Comparison of ENCODE assay signal across 20 cellular contexts in the genomic region with DNA sequence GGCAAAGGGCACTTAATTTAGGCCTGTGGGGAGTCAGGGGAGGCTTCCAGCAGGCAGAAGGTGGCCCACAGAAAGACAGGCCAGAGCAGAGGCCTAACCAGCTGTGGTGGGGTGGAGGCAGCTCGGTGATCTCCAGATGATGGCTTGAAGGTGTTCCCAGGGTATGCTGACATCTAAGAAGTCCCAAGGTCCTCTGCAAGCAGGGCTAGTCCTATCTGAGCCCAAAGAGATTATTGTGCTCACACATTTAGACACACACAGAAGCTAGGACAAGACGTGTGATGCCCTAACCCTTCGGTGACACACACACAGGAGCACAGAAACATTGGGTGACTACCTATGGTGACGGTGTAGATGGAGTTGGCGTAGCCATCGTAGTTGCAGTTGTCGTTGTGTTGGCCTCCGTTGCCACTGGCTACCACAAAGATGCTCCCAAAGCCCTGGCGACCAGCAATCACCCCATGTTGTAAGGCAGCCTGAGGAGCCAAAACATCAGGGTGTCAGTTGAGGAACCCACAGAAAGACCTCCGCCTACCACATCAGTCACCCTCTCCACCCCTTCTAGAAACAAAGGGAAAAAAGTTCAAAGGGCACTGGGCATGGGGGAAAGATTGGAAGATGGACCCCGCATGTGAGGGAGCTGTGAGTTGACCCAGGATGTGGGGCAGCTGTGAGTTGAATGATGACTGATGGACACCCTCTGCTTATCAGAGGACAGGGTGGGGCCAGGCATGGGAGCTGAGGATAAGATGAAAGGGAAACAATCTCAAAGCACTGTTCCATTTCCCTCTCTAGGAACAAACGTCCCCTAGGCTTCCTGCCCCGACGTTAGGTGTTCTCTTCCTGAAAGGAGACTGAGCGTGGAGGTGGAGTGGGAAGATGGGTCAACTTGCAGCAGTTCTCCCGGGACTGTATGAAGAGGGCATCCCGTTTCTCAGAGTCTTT. TPM values are rescaled to one million over a fixed set of nuclear protein-coding genes. Genes with fewer than 3 reads are reported as not detected.
DNase-seq lines count a peak whose midpoint lies in the region; ATAC-seq, FAIRE-seq and TF ChIP-seq lines count a peak whose summit lies in the region.
"Had no signal": no experiment of that assay in that cellular context is flagged by ENCODE, and none has a peak within 500 bp of the region (broad histone marks: within the 10 kb centered on the region; RNA-seq: fewer than 3 reads in every experiment).

No MANE protein-coding gene starts in this region.

- intact Hi-C loops in Right ventricle myocardium inferior (cut with DNase I) = loop anchor here (2.0 kb wide), 1 partner anchor 115 kb away; no protein-coding TSS in a partner anchor
- intact Hi-C loops in uterus (cut with DNase I; ENCODE audit: low total_unique reads) = loop anchor here (10.0 kb wide), 1 partner anchor 429 kb away; a partner anchor contains a TSS
- intact Hi-C loops in HepG2 (cut with micrococcal nuclease; ENCODE audit: unreplicated experiment) = loop anchor here (10.0 kb wide), 1 partner anchor 119 kb away; no protein-coding TSS in a partner anchor

- CTCF ChIA-PET in WTC11 (lab: Charles Lee) (interaction anchor here (6.2 kb wide), 1 partner anchor 45 kb away, joined by 68 read pairs; a partner anchor contains a TSS), HepG2 (lab: Yijun Ruan, JAX; ENCODE audit: low intra/inter-chr PET ratio, low total read pairs) (no interaction called here)

- H3K4me2 ChIP-seq in neuronal stem cell (ENCODE audit: insufficient read depth, low read length, poor library complexity, severe bottlenecking) (no peak overlapping the region), HepG2 (ENCODE audit: low read depth, low read length) (no peak overlapping the region)

- H3K4me3 ChIP-seq in cardiac muscle cell = no peak overlapping the region
- no peak overlapping the region for H3K4me3 ChIP-seq in neuronal stem cell (ENCODE audit: low read length in 2 of 2)
- H3K4me3 ChIP-seq in uterus = no peak overlapping the region
- H3K4me3 ChIP-seq in HepG2 (replicated peaks in 1 of 3; ENCODE audit: insufficient read depth in 1 of 3, low read depth in 2 of 3, low read length in 3 of 3) = no peak overlapping the region

- no peak for DNase-seq in cardiac muscle cell (ENCODE audit: low read depth in 1 of 2, low spot score in 1 of 2)
- no peak for DNase-seq in Right ventricle myocardium inferior (ENCODE audit: missing footprints)
- DNase-seq in neuronal stem cell (ENCODE audit: low spot score) = no peak
- DNase-seq in uterus = peak in 1 of 2 donors; percentile 20
- DNase-seq in WTC11 (ENCODE audit: low spot score) = no peak
- DNase-seq in HepG2 (ENCODE audit: low spot score) = no peak
- DNase-seq in DMS 273 treated with DMSO at 0.1 percent for 48 hours (lab: John Stamatoyannopoulos, UW) = no peak
- DNase-seq: activated CD4-positive, CD25-positive, alpha-beta regulatory T cell; activated CD8-positive, alpha-beta memory T cell treated with anti-CD3 and anti-CD28 coated beads, Interleukin-2, amount 10 ng/mL, durations not matched to agents 7 days and 5 days; COR-L47; H9; mammary epithelial cell; NCI-H1105 treated with DMSO at 0.1 percent for 48 hours; NCI-H2171; NCI-H748 treated with DMSO at 0.1 percent for 48 hours; stimulated activated CD4-positive, alpha-beta T cell treated with anti-CD3 and anti-CD28 coated beads, Interleukin-4, amount 100 ng/mL, for 4 hours had no signal

- POLR2A ChIA-PET in WTC11 (lab: Charles Lee) (no interaction called here), HepG2 (lab: Yijun Ruan, JAX) (interaction anchor here (0.6 kb wide), 1 partner anchor 57 kb away, joined by 4 read pairs; no protein-coding TSS in a partner anchor)

- no peak for TF ChIP-seq RAD21 in HepG2 (CRISPR knock-in tag; IDR thresholded peaks at IDR 0.05)

- H3K36me3 Mint-ChIP-seq in WTC11 = peaks cover 8% of the 10 kb centered on the region; the same call in 1 of the 2 replicates

- H3K4me1 Mint-ChIP-seq in WTC11 = peaks cover 3% of the 10 kb centered on the region; the same call in 1 of the 2 replicates

- no peaks in the 10 kb centered on the region for H3K27me3 ChIP-seq in cardiac muscle cell
- no peaks in the 10 kb centered on the region for H3K27me3 ChIP-seq in neuronal stem cell (ENCODE audit: control insufficient read depth in 3 of 3, insufficient read depth in 3 of 3, low read depth in 1 of 3, low read length in 3 of 3)
- H3K27me3 ChIP-seq in uterus = no peaks in the 10 kb centered on the region
- no peaks in the 10 kb centered on the region for H3K27me3 ChIP-seq in HepG2 (ENCODE audit: control insufficient read depth in 1 of 2, insufficient read depth in 2 of 2, low read length in 2 of 2)
- H3K27me3 ChIP-seq: neutrophil had no signal

- no peaks in the 10 kb centered on the region for H3K9me3 Mint-ChIP-seq in WTC11
- H3K9me3 Mint-ChIP-seq: H9 had no signal

- H2AK5ac ChIP-seq in neuronal stem cell (ENCODE audit: low read depth, low read length) = no peak overlapping the region

- no peak overlapping the region for H4K91ac ChIP-seq in neuronal stem cell (ENCODE audit: low read depth, low read length, poor library complexity)

- WGBS in neuronal stem cell (ENCODE audit: extremely low coverage in 2 of 2, insufficient read length in 2 of 2, insufficient replicate concordance in 1 of 2), 2 donors = no CpG with 5 or more reads among the region's 17 CpGs
- 85% methylated on average over 15 of the region's 17 CpGs for WGBS in HepG2 (ENCODE audit: low lambda C conversion rate)

- H4K20me1 ChIP-seq in HepG2 (ENCODE audit: insufficient read depth, low read length) = no peaks in the 10 kb centered on the region

- in situ Hi-C loops in HepG2 (cut with HindIII; ENCODE audit: extremely low pct_ligation_motif_present, low pct_unique_long_range_greater_than_20kb) = loop anchor here (5.0 kb wide), 1 partner anchor 42 kb away; no protein-coding TSS in a partner anchor

- no peaks in the 10 kb centered on the region for H3K9me3 ChIP-seq in cardiac muscle cell (ENCODE audit: low read depth)
- no peaks in the 10 kb centered on the region for H3K9me3 ChIP-seq in neuronal stem cell (replicated peaks in 1 of 2; ENCODE audit: control insufficient read depth in 2 of 2, insufficient read depth in 1 of 2, low read depth in 1 of 2, low read length in 2 of 2)
- H3K9me3 ChIP-seq in uterus = no peaks in the 10 kb centered on the region
- H3K9me3 ChIP-seq in HepG2 (ENCODE audit: low read length) = no peaks in the 10 kb centered on the region
- H3K9me3 ChIP-seq: neutrophil had no signal

- no peaks in the 10 kb centered on the region for H3K79me2 ChIP-seq in HepG2 (ENCODE audit: insufficient read depth, low read length)

- no peak overlapping the region for H3K27ac Mint-ChIP-seq in WTC11
- H3K27ac Mint-ChIP-seq: activated CD8-positive, alpha-beta memory T cell treated with anti-CD3 and anti-CD28 coated beads, Interleukin-2, amount 10 ng/mL, durations not matched to agents 7 days and 5 days had no signal

- H3K4me1 ChIP-seq in cardiac muscle cell (ENCODE audit: low read depth) (peaks cover 27% of the 10 kb centered on the region), neuronal stem cell (ENCODE audit: control insufficient read depth in 2 of 2, insufficient read depth in 1 of 2, low read depth in 1 of 2, low read length in 2 of 2) (peaks cover 0 to 7% of the 10 kb centered on the region in 2 donors), uterus (peaks cover 27 to 35% of the 10 kb centered on the region in 2 donors), HepG2 (ENCODE audit: insufficient read depth, low read length) (peaks cover 16% of the 10 kb centered on the region)

- ATAC-seq in Right ventricle myocardium inferior = no peak
- no peak for ATAC-seq in WTC11
- no peak for ATAC-seq in HepG2
- ATAC-seq: activated CD8-positive, alpha-beta memory T cell treated with anti-CD3 and anti-CD28 coated beads, Interleukin-2, amount 10 ng/mL, durations not matched to agents 7 days and 5 days had no signal

- BruUV-seq in HepG2 (replicated peaks; lab: Mats Ljungman, UMichigan) = no TSS peak

- peak overlapping the region; percentile 94 for H3K27ac ChIP-seq in cardiac muscle cell
- H3K27ac ChIP-seq in cingulate gyrus (ENCODE audit: low read depth, low read length) = peak overlapping the region; percentile 44
- H3K27ac ChIP-seq in neuronal stem cell (replicated peaks; ENCODE audit: low read length) = no peak overlapping the region
- peak overlapping the region; percentile 93 to 94 for H3K27ac ChIP-seq in uterus
- H3K27ac ChIP-seq in HepG2 (ENCODE audit: extremely low read length, insufficient read depth, low read length) = no peak overlapping the region
- H3K27ac ChIP-seq: neutrophil had no signal

- no peak overlapping the region for H4K8ac ChIP-seq in neuronal stem cell (ENCODE audit: low read depth, low read length)

- H2BK12ac ChIP-seq in neuronal stem cell (ENCODE audit: low read length) = no peak overlapping the region

- H2AFZ ChIP-seq in neuronal stem cell (ENCODE audit: low read length) = no peak overlapping the region
- H2AFZ ChIP-seq in HepG2 (ENCODE audit: low read length) = no peak overlapping the region

- H2BK120ac ChIP-seq in neuronal stem cell (ENCODE audit: low read depth, low read length) = no peak overlapping the region

- TF ChIP-seq EP300 in HepG2 (IDR thresholded peaks at IDR 0.05; ENCODE audit: low read depth in 2 of 2, low read length in 2 of 2) (no peak), HepG2 (CRISPR knock-in tag; IDR thresholded peaks at IDR 0.05; ENCODE audit: borderline replicate concordance) (no peak)

- H3K14ac ChIP-seq in neuronal stem cell (ENCODE audit: low read length) = no peak overlapping the region

- TF ChIP-seq POLR2A in uterus (IDR thresholded peaks at IDR 0.05) = no peak
- TF ChIP-seq POLR2A in HepG2 (IDR thresholded peaks at IDR 0.05; ENCODE audit: insufficient read depth in 1 of 2, low read depth in 2 of 2, low read length in 2 of 2) = no peak

- H3K4me3 Mint-ChIP-seq in WTC11 = no peak overlapping the region
- H3K4me3 Mint-ChIP-seq: activated CD8-positive, alpha-beta memory T cell treated with anti-CD3 and anti-CD28 coated beads, Interleukin-2, amount 10 ng/mL, durations not matched to agents 7 days and 5 days; H9 had no signal

- no peak overlapping the region for H2BK5ac ChIP-seq in neuronal stem cell (ENCODE audit: low read length)

- no peak for FAIRE-seq in HepG2 (lab: Jason Lieb, UNC)
- FAIRE-seq: frontal cortex, GM12891 had no signal

- no peak overlapping the region for H3K4ac ChIP-seq in neuronal stem cell (ENCODE audit: low read length)

- no peak overlapping the region for H3K23ac ChIP-seq in neuronal stem cell (ENCODE audit: low read depth, low read length, poor library complexity)

- peak overlapping the region; percentile 60 for H3K9ac ChIP-seq in neuronal stem cell (ENCODE audit: low read depth, low read length, poor library complexity)
- no peak overlapping the region for H3K9ac ChIP-seq in HepG2 (ENCODE audit: insufficient read depth, low read depth, low read length)

- H3K36me3 ChIP-seq in cardiac muscle cell (peaks cover 8% of the 10 kb centered on the region), neuronal stem cell (replicated peaks in 1 of 2; ENCODE audit: control insufficient read depth in 2 of 2, insufficient read depth in 2 of 2, low read length in 2 of 2) (peaks cover 32 to 81% of the 10 kb centered on the region in 2 donors), uterus (no peaks in the 10 kb centered on the region), HepG2 (replicated peaks in 1 of 2; ENCODE audit: control insufficient read depth in 1 of 2, insufficient read depth in 2 of 2, low read length in 2 of 2) (peaks cover 2 to 15% of the 10 kb centered on the region in 2 experiments; a peak in 3 of 5 replicates)

- H2BK15ac ChIP-seq in neuronal stem cell (ENCODE audit: low read length) = no peak overlapping the region

- H3K27me3 Mint-ChIP-seq in WTC11 (ENCODE audit: low read depth) = no peaks in the 10 kb centered on the region
- H3K27me3 Mint-ChIP-seq: activated CD8-positive, alpha-beta memory T cell treated with anti-CD3 and anti-CD28 coated beads, Interleukin-2, amount 10 ng/mL, durations not matched to agents 7 days and 5 days had no signal

- H3K79me1 ChIP-seq in neuronal stem cell (ENCODE audit: low read depth, low read length) = peaks cover 2% of the 10 kb centered on the region

- no peak overlapping the region for H3K18ac ChIP-seq in neuronal stem cell (ENCODE audit: low read length)

- TF ChIP-seq CTCF in cardiac muscle cell (IDR thresholded peaks at IDR 0.05; ENCODE audit: low read depth, low read length) (no peak), uterus (IDR thresholded peaks at IDR 0.05) (no peak), WTC11 (IDR thresholded peaks at IDR 0.05) (no peak), HepG2 (CRISPR knock-in tag; IDR thresholded peaks at IDR 0.05) (no peak)

RNA-seq across cellular contexts. Expression of a gene that starts 7.9 kb away (rescaled TPM):
- total RNA-seq in cardiac muscle cell = 43.6 and 46.6 TPM in 2 replicates
- polyA plus RNA-seq in cardiac muscle cell = 31.6 and 31.7 TPM in 2 replicates
- 26.7 TPM for total RNA-seq in Right ventricle myocardium inferior
- polyA plus RNA-seq in neuronal stem cell (2013, experiment 1 of 2) = 12.7 TPM
- 12.2 TPM for polyA plus RNA-seq in neuronal stem cell (2013, experiment 2 of 2)
- total RNA-seq in uterus = 10 to 100 TPM; 23.3 to 78.9 (median 35.3) TPM
- 39.4 to 48.9 TPM (median 41.9 TPM) in 3 replicates for total RNA-seq in WTC11 (2021)
- total RNA-seq in HepG2 (2016; rRNA removed; fragmentation: Illumina TruSeq; extraction: Trizol) = 6.8 and 13.8 TPM in 2 replicates
- total RNA-seq in HepG2 (2016; cell fraction: cytosol; rRNA removed; fragmentation: Illumina TruSeq; extraction: Trizol; ENCODE audit: low read depth) = 7.8 and 8.9 TPM in 2 replicates
- total RNA-seq in HepG2 (2016; cell fraction: insoluble cytoplasmic fraction; rRNA removed; fragmentation: Illumina TruSeq; extraction: Trizol) = 8.1 and 12.0 TPM in 2 replicates
- 6.1 and 6.3 TPM in 2 replicates for total RNA-seq in HepG2 (2016; cell fraction: membrane; rRNA removed; fragmentation: Illumina TruSeq; extraction: Trizol)
- 16.5 and 17.3 TPM in 2 replicates for total RNA-seq in HepG2 (2016; cell fraction: nucleus; rRNA removed; fragmentation: Illumina TruSeq; extraction: Trizol)
- polyA plus RNA-seq in HepG2 (2011; rRNA removed) = 13.4 and 14.4 TPM in 2 replicates
- 6.8 and 10.0 TPM in 2 replicates for polyA plus RNA-seq in HepG2 (2011; cell fraction: cytosol; rRNA removed)
- 63.6 and 86.3 TPM in 2 replicates for polyA plus RNA-seq in HepG2 (2011; cell fraction: nucleus; rRNA removed)
- 4.8 and 7.7 TPM in 2 replicates for polyA plus RNA-seq in HepG2 (2012)
- polyA plus RNA-seq in HepG2 (2016; cell fraction: cytosol; fragmentation: Illumina TruSeq; extraction: Trizol; ENCODE audit: low read depth) = 1.6 and 1.8 TPM in 2 replicates
- polyA plus RNA-seq in HepG2 (2016; cell fraction: insoluble cytoplasmic fraction; fragmentation: Illumina TruSeq; extraction: Trizol; ENCODE audit: low read depth) = 7.1 and 8.6 TPM in 2 replicates
- polyA plus RNA-seq in HepG2 (2016; cell fraction: membrane; fragmentation: Illumina TruSeq; extraction: Trizol; ENCODE audit: low read depth) = 3.0 and 4.2 TPM in 2 replicates
- 59.8 and 63.8 TPM in 2 replicates for polyA plus RNA-seq in HepG2 (2016; cell fraction: nucleus; fragmentation: Illumina TruSeq; extraction: Trizol; ENCODE audit: insufficient read depth, low read depth)
- polyA minus RNA-seq in HepG2 (2011; rRNA and poly(A)+ RNA removed; ENCODE audit: low replicate concordance) = 16.5 and 37.7 TPM in 2 replicates
- 3.3 and 6.0 TPM in 2 replicates for polyA minus RNA-seq in HepG2 (2011; cell fraction: cytosol; rRNA and poly(A)+ RNA removed)
- 13.0 and 13.4 TPM in 2 replicates for polyA minus RNA-seq in HepG2 (2011; cell fraction: nucleus; rRNA and poly(A)+ RNA removed)

RNA-seq across cellular contexts. Expression of a gene that starts 8.5 kb away (rescaled TPM):
- total RNA-seq in cardiac muscle cell (14.1 and 20.0 TPM in 2 replicates), Right ventricle myocardium inferior (17.3 TPM), uterus (10 to 100 TPM in 2 of 4 donors, 1 to 10 TPM in 2; 4.4 to 38.6 (median 11.4) TPM), WTC11 (2021) (35.4 to 45.0 TPM (median 37.8 TPM) in 3 replicates), HepG2 (2016; rRNA removed; fragmentation: Illumina TruSeq; extraction: Trizol) (10.7 and 12.4 TPM in 2 replicates)
- polyA plus RNA-seq in cardiac muscle cell (13.8 and 24.6 TPM in 2 replicates), HepG2 (2011; rRNA removed) (12.6 and 12.8 TPM in 2 replicates)
- 20.9 TPM for polyA plus RNA-seq in neuronal stem cell (2013, experiment 1 of 2)
- 21.5 TPM for polyA plus RNA-seq in neuronal stem cell (2013, experiment 2 of 2)
- 4.7 and 5.5 TPM in 2 replicates for total RNA-seq in HepG2 (2016; cell fraction: cytosol; rRNA removed; fragmentation: Illumina TruSeq; extraction: Trizol; ENCODE audit: low read depth)
- total RNA-seq in HepG2 (2016; cell fraction: insoluble cytoplasmic fraction; rRNA removed; fragmentation: Illumina TruSeq; extraction: Trizol) = 10.0 and 10.5 TPM in 2 replicates
- 8.0 and 9.2 TPM in 2 replicates for total RNA-seq in HepG2 (2016; cell fraction: membrane; rRNA removed; fragmentation: Illumina TruSeq; extraction: Trizol)
- 11.2 and 11.4 TPM in 2 replicates for total RNA-seq in HepG2 (2016; cell fraction: nucleus; rRNA removed; fragmentation: Illumina TruSeq; extraction: Trizol)
- 5.0 and 8.9 TPM in 2 replicates for polyA plus RNA-seq in HepG2 (2011; cell fraction: cytosol; rRNA removed)
- 20.8 and 21.2 TPM in 2 replicates for polyA plus RNA-seq in HepG2 (2011; cell fraction: nucleus; rRNA removed)
- polyA plus RNA-seq in HepG2 (2012) = 9.1 and 10.6 TPM in 2 replicates
- 2.7 and 3.1 TPM in 2 replicates for polyA plus RNA-seq in HepG2 (2016; cell fraction: cytosol; fragmentation: Illumina TruSeq; extraction: Trizol; ENCODE audit: low read depth)
- 10.6 and 13.7 TPM in 2 replicates for polyA plus RNA-seq in HepG2 (2016; cell fraction: insoluble cytoplasmic fraction; fragmentation: Illumina TruSeq; extraction: Trizol; ENCODE audit: low read depth)
- 4.7 and 5.8 TPM in 2 replicates for polyA plus RNA-seq in HepG2 (2016; cell fraction: membrane; fragmentation: Illumina TruSeq; extraction: Trizol; ENCODE audit: low read depth)
- polyA plus RNA-seq in HepG2 (2016; cell fraction: nucleus; fragmentation: Illumina TruSeq; extraction: Trizol; ENCODE audit: insufficient read depth, low read depth) = 26.2 and 27.4 TPM in 2 replicates
- polyA minus RNA-seq in HepG2 (2011; rRNA and poly(A)+ RNA removed; ENCODE audit: low replicate concordance) = 20.7 and 43.7 TPM in 2 replicates
- polyA minus RNA-seq in HepG2 (2011; cell fraction: cytosol; rRNA and poly(A)+ RNA removed) = 10.5 and 12.9 TPM in 2 replicates
- 18.7 and 20.5 TPM in 2 replicates for polyA minus RNA-seq in HepG2 (2011; cell fraction: nucleus; rRNA and poly(A)+ RNA removed)

RNA-seq across cellular contexts. Expression of a gene that starts 24.8 kb away (rescaled TPM):
- total RNA-seq in cardiac muscle cell (82.5 and 1,828 TPM in 2 replicates), Right ventricle myocardium inferior (122 TPM), uterus (1,000 to 10,000 TPM; 1,588 to 9,854 (median 3,936) TPM), WTC11 (2021) (51.1 to 71.5 TPM (median 53.9 TPM) in 3 replicates), HepG2 (2016; rRNA removed; fragmentation: Illumina TruSeq; extraction: Trizol) (75.4 and 93.7 TPM in 2 replicates)
- polyA plus RNA-seq in cardiac muscle cell (65.2 and 1,052 TPM in 2 replicates), HepG2 (2011; rRNA removed) (12.6 and 14.1 TPM in 2 replicates)
- 159 TPM for polyA plus RNA-seq in neuronal stem cell (2013, experiment 1 of 2)
- polyA plus RNA-seq in neuronal stem cell (2013, experiment 2 of 2) = 154 TPM
- total RNA-seq in HepG2 (2016; cell fraction: cytosol; rRNA removed; fragmentation: Illumina TruSeq; extraction: Trizol; ENCODE audit: low read depth) = 15.8 and 16.5 TPM in 2 replicates
- total RNA-seq in HepG2 (2016; cell fraction: insoluble cytoplasmic fraction; rRNA removed; fragmentation: Illumina TruSeq; extraction: Trizol) = 83.7 and 102 TPM in 2 replicates
- total RNA-seq in HepG2 (2016; cell fraction: membrane; rRNA removed; fragmentation: Illumina TruSeq; extraction: Trizol) = 20.1 and 22.3 TPM in 2 replicates
- total RNA-seq in HepG2 (2016; cell fraction: nucleus; rRNA removed; fragmentation: Illumina TruSeq; extraction: Trizol) = 36.8 and 37.1 TPM in 2 replicates
- polyA plus RNA-seq in HepG2 (2011; cell fraction: cytosol; rRNA removed) = 11.6 and 11.8 TPM in 2 replicates
- polyA plus RNA-seq in HepG2 (2011; cell fraction: nucleus; rRNA removed) = 25.0 and 34.5 TPM in 2 replicates
- 3.6 and 5.8 TPM in 2 replicates for polyA plus RNA-seq in HepG2 (2012)
- 19.4 and 20.0 TPM in 2 replicates for polyA plus RNA-seq in HepG2 (2016; cell fraction: cytosol; fragmentation: Illumina TruSeq; extraction: Trizol; ENCODE audit: low read depth)
- polyA plus RNA-seq in HepG2 (2016; cell fraction: insoluble cytoplasmic fraction; fragmentation: Illumina TruSeq; extraction: Trizol; ENCODE audit: low read depth) = 110 TPM in 2 replicates
- 20.4 and 20.8 TPM in 2 replicates for polyA plus RNA-seq in HepG2 (2016; cell fraction: membrane; fragmentation: Illumina TruSeq; extraction: Trizol; ENCODE audit: low read depth)
- 55.4 and 61.9 TPM in 2 replicates for polyA plus RNA-seq in HepG2 (2016; cell fraction: nucleus; fragmentation: Illumina TruSeq; extraction: Trizol; ENCODE audit: insufficient read depth, low read depth)
- 1.5 and 8.0 TPM in 2 replicates for polyA minus RNA-seq in HepG2 (2011; rRNA and poly(A)+ RNA removed; ENCODE audit: low replicate concordance)
- 2.4 and 3.3 TPM in 2 replicates for polyA minus RNA-seq in HepG2 (2011; cell fraction: cytosol; rRNA and poly(A)+ RNA removed)
- 5.0 and 7.5 TPM in 2 replicates for polyA minus RNA-seq in HepG2 (2011; cell fraction: nucleus; rRNA and poly(A)+ RNA removed)

RNA-seq across cellular contexts. Expression of a gene that starts 45.5 kb away (rescaled TPM):
- total RNA-seq in cardiac muscle cell (27.1 and 32.9 TPM in 2 replicates), Right ventricle myocardium inferior (26.1 TPM), uterus (10 to 100 TPM in 3 of 4 donors, 1 to 10 TPM in 1; 6.4 to 91.3 (median 28.7) TPM), WTC11 (2021) (20.7 to 27.6 TPM (median 20.9 TPM) in 3 replicates), HepG2 (2016; rRNA removed; fragmentation: Illumina TruSeq; extraction: Trizol) (6.8 and 11.5 TPM in 2 replicates)
- polyA plus RNA-seq in cardiac muscle cell (10.3 and 16.1 TPM in 2 replicates), HepG2 (2011; rRNA removed) (26.8 and 28.0 TPM in 2 replicates)
- polyA plus RNA-seq in neuronal stem cell (2013, experiment 1 of 2) = 16.9 TPM
- 17.7 TPM for polyA plus RNA-seq in neuronal stem cell (2013, experiment 2 of 2)
- 8.7 and 10.3 TPM in 2 replicates for total RNA-seq in HepG2 (2016; cell fraction: cytosol; rRNA removed; fragmentation: Illumina TruSeq; extraction: Trizol; ENCODE audit: low read depth)
- total RNA-seq in HepG2 (2016; cell fraction: insoluble cytoplasmic fraction; rRNA removed; fragmentation: Illumina TruSeq; extraction: Trizol) = 6.4 and 12.0 TPM in 2 replicates
- 8.6 and 9.5 TPM in 2 replicates for total RNA-seq in HepG2 (2016; cell fraction: membrane; rRNA removed; fragmentation: Illumina TruSeq; extraction: Trizol)
- 15.6 and 17.2 TPM in 2 replicates for total RNA-seq in HepG2 (2016; cell fraction: nucleus; rRNA removed; fragmentation: Illumina TruSeq; extraction: Trizol)
- 10.5 and 14.3 TPM in 2 replicates for polyA plus RNA-seq in HepG2 (2011; cell fraction: cytosol; rRNA removed)
- 82.0 and 109 TPM in 2 replicates for polyA plus RNA-seq in HepG2 (2011; cell fraction: nucleus; rRNA removed)
- polyA plus RNA-seq in HepG2 (2012) = 15.1 and 15.4 TPM in 2 replicates
- 1.9 and 2.2 TPM in 2 replicates for polyA plus RNA-seq in HepG2 (2016; cell fraction: cytosol; fragmentation: Illumina TruSeq; extraction: Trizol; ENCODE audit: low read depth)
- polyA plus RNA-seq in HepG2 (2016; cell fraction: insoluble cytoplasmic fraction; fragmentation: Illumina TruSeq; extraction: Trizol; ENCODE audit: low read depth) = 7.8 and 8.9 TPM in 2 replicates
- 6.0 and 6.6 TPM in 2 replicates for polyA plus RNA-seq in HepG2 (2016; cell fraction: membrane; fragmentation: Illumina TruSeq; extraction: Trizol; ENCODE audit: low read depth)
- 24.9 and 26.7 TPM in 2 replicates for polyA plus RNA-seq in HepG2 (2016; cell fraction: nucleus; fragmentation: Illumina TruSeq; extraction: Trizol; ENCODE audit: insufficient read depth, low read depth)
- 25.1 and 71.4 TPM in 2 replicates for polyA minus RNA-seq in HepG2 (2011; rRNA and poly(A)+ RNA removed; ENCODE audit: low replicate concordance)
- polyA minus RNA-seq in HepG2 (2011; cell fraction: cytosol; rRNA and poly(A)+ RNA removed) = 11.7 and 19.1 TPM in 2 replicates
- polyA minus RNA-seq in HepG2 (2011; cell fraction: nucleus; rRNA and poly(A)+ RNA removed) = 32.3 and 34.8 TPM in 2 replicates

Comparison
In these comparisons a context has a peak if more than half of its experiments do, and no peak if none do; other contexts are left out.
1. H3K27ac ChIP-seq: peak in cardiac muscle cell (single experiment), cingulate gyrus (single experiment) and uterus (2 of 2); none in neuronal stem cell (single experiment) and HepG2 (single experiment).